Comparison of ENCODE assay signal across 1 cellular context in genomic region chr6:29232725-29233124, GRCh38.
TF ChIP-seq lines count a peak whose summit lies in the region.

No MANE protein-coding gene starts in this region.

TF ChIP-seq in HepG2, 621 proteins besides CTCF, POLR2A, EP300 and RAD21 (continued from another document):
- TF ChIP-seq ATF4 (CRISPR knock-in tag; IDR thresholded peaks at IDR 0.05) (peak in 1 of 2 experiments; percentile 75; a peak in 2 of 4 replicates), ZNF337 (CRISPR knock-in tag; IDR thresholded peaks at IDR 0.05; ENCODE audit: borderline replicate concordance, low read depth) (no peak), ZNF17 (CRISPR knock-in tag; IDR thresholded peaks at IDR 0.05) (no peak), ZSCAN29 (CRISPR knock-in tag; conservative IDR thresholded peaks at IDR 0.05) (no peak), FOXP1 (IDR thresholded peaks at IDR 0.05) (no peak), FOXP1 (CRISPR knock-in tag; IDR thresholded peaks at IDR 0.05) (peak; percentile 75), MIXL1 (CRISPR knock-in tag; IDR thresholded peaks at IDR 0.05) (0 out of 2 replicates have a peak, but pooled peaks have one; percentile 29), FOXA1 (IDR thresholded peaks at IDR 0.05) (no peak), FOXA1 (CRISPR knock-in tag; IDR thresholded peaks at IDR 0.05) (0 out of 2 replicates have a peak, but pooled peaks have one; percentile 12), FOXK1 (CRISPR knock-in tag; IDR thresholded peaks at IDR 0.05; ENCODE audit: borderline replicate concordance, low read depth) (no peak), ETV5 (CRISPR knock-in tag; IDR thresholded peaks at IDR 0.05; ENCODE audit: borderline replicate concordance) (peak; percentile 41; the same call in 1 of the 2 replicates), ZNF264 (CRISPR knock-in tag; IDR thresholded peaks at IDR 0.05) (no peak), GATAD1 (CRISPR knock-in tag; IDR thresholded peaks at IDR 0.05) (no peak), MIER3 (CRISPR knock-in tag; IDR thresholded peaks at IDR 0.05; ENCODE audit: borderline replicate concordance) (no peak), RARA (CRISPR knock-in tag; IDR thresholded peaks at IDR 0.05) (peak; percentile 31; the same call in 1 of the 2 replicates), ZMYM4 (CRISPR knock-in tag; IDR thresholded peaks at IDR 0.05) (0 out of 2 replicates have a peak, but pooled peaks have one; percentile 15), FOXA3 (CRISPR knock-in tag; IDR thresholded peaks at IDR 0.05) (0 out of 2 replicates have a peak, but pooled peaks have one; percentile 37), ZBTB39 (CRISPR knock-in tag; IDR thresholded peaks at IDR 0.05) (no peak), RXRB (CRISPR knock-in tag; IDR thresholded peaks at IDR 0.05; ENCODE audit: borderline replicate concordance) (peak; percentile 40; the same call in 1 of the 2 replicates), CEBPB (IDR thresholded peaks at IDR 0.05; ENCODE audit: borderline replicate concordance, low read depth, low read length) (peak; percentile 83), EHMT2 (IDR thresholded peaks at IDR 0.05; ENCODE audit: borderline replicate concordance, low read depth, low read length) (peak; percentile 35; the same call in 1 of the 2 replicates), NFIB (CRISPR knock-in tag; IDR thresholded peaks at IDR 0.05; ENCODE audit: borderline replicate concordance) (no peak), HNF4A (CRISPR knock-in tag; IDR thresholded peaks at IDR 0.05) (peak; percentile 83), SIN3A (IDR thresholded peaks at IDR 0.05; ENCODE audit: borderline replicate concordance, low read depth, low read length) (no peak), ATF3 (CRISPR knock-in tag; IDR thresholded peaks at IDR 0.05) (0 out of 2 replicates have a peak, but pooled peaks have one; percentile 35), RBAK (CRISPR knock-in tag; IDR thresholded peaks at IDR 0.05) (no peak), ARID5B (CRISPR knock-in tag; IDR thresholded peaks at IDR 0.05) (0 out of 2 replicates have a peak, but pooled peaks have one; percentile 25), PAXIP1 (CRISPR knock-in tag; conservative IDR thresholded peaks at IDR 0.05) (peak; percentile 30), CEBPG (CRISPR knock-in tag; IDR thresholded peaks at IDR 0.05) (peak; percentile 75), FOXP4 (CRISPR knock-in tag; IDR thresholded peaks at IDR 0.05) (peak; percentile 64; the same call in 1 of the 2 replicates), THRA (CRISPR knock-in tag; IDR thresholded peaks at IDR 0.05; ENCODE audit: borderline replicate concordance) (peak; percentile 59; the same call in 1 of the 2 replicates), NR2C2 (CRISPR knock-in tag; IDR thresholded peaks at IDR 0.05; ENCODE audit: borderline replicate concordance) (peak; percentile 48; the same call in 1 of the 2 replicates), GABPB1 (CRISPR knock-in tag; IDR thresholded peaks at IDR 0.05) (peak; percentile 35; the same call in 1 of the 2 replicates), HNF4G (IDR thresholded peaks at IDR 0.05; ENCODE audit: borderline replicate concordance, low read depth, low read length) (peak; percentile 63; the same call in 1 of the 2 replicates), HNF4G (CRISPR knock-in tag; IDR thresholded peaks at IDR 0.05; ENCODE audit: borderline replicate concordance, low read depth) (no peak), CENPX (CRISPR knock-in tag; IDR thresholded peaks at IDR 0.05) (no peak), ZNF644 (CRISPR knock-in tag; IDR thresholded peaks at IDR 0.05; ENCODE audit: low read depth) (peak; percentile 71), SKIL (CRISPR knock-in tag; IDR thresholded peaks at IDR 0.05; ENCODE audit: borderline replicate concordance) (no peak), EED (CRISPR knock-in tag; IDR thresholded peaks at IDR 0.05) (no peak), ZNF629 (CRISPR knock-in tag; conservative IDR thresholded peaks at IDR 0.05) (no peak), U2AF2 (IDR thresholded peaks at IDR 0.05; ENCODE audit: low read depth, low read length) (no peak)
